In genomic region chr3:64460877-64461276, GRCh38 we compare ENCODE assay signal across 19 cellular contexts.
DNase-seq lines count a peak whose midpoint lies in the region; FAIRE-seq and TF ChIP-seq lines count a peak whose summit lies in the region.
"Had no signal": no experiment of that assay in that cellular context is flagged by ENCODE, and none has a peak within 500 bp of the region (broad histone marks: within the 10 kb centered on the region; RNA-seq: fewer than 3 reads in every experiment).

No MANE protein-coding gene starts in this region.

- POLR2A ChIA-PET in BJ (lab: Charles Lee) = no interaction called here

- H3K27me3 ChIP-seq in BJ (ENCODE audit: control insufficient read depth, insufficient read depth, low read length) = peaks cover 13% of the 10 kb centered on the region
- H3K27me3 ChIP-seq: esophagus muscularis mucosa, Peyer's patch had no signal

- peaks cover 0 to 3% of the 10 kb centered on the region in 2 donors for H3K4me1 ChIP-seq in kidney (ENCODE audit: control insufficient read depth in 1 of 2, insufficient read depth in 1 of 2, low read depth in 1 of 2, low read length in 2 of 2)
- H3K4me1 ChIP-seq: Peyer's patch, prostate gland had no signal

- intact Hi-C loops in kidney (cut with DNase I) = loop anchor here (10.0 kb wide), 1 partner anchor 416 kb away; no protein-coding TSS in a partner anchor

- H3K4me3 ChIP-seq in BJ (ENCODE audit: low read depth, low read length) (no peak overlapping the region), choroid plexus epithelial cell (ENCODE audit: low read depth, low read length) (no peak overlapping the region), kidney (ENCODE audit: low read length in 2 of 2) (no peak overlapping the region)
- H3K4me3 ChIP-seq: esophagus muscularis mucosa, HAP-1, Peyer's patch, prostate gland had no signal

- no peaks in the 10 kb centered on the region for H3K36me3 ChIP-seq in BJ (ENCODE audit: control insufficient read depth, insufficient read depth, low read length)
- H3K36me3 ChIP-seq in kidney (ENCODE audit: control insufficient read depth in 1 of 2, insufficient read depth in 2 of 2, low read length in 2 of 2) = no peaks in the 10 kb centered on the region
- H3K36me3 ChIP-seq: esophagus muscularis mucosa, HAP-1, Peyer's patch, prostate gland had no signal

- CTCF ChIA-PET in BJ (lab: Yijun Ruan, JAX) = interaction anchor here (0.6 kb wide), 1 partner anchor 732 kb away, joined by 3 read pairs; no protein-coding TSS in a partner anchor

- DNase-seq in BJ (ENCODE audit: low read depth) (peak; percentile 76), LHCN-M2 (ENCODE audit: low read depth) (peak; percentile 59), choroid plexus epithelial cell (ENCODE audit: low read depth) (peak; percentile 92), non-pigmented ciliary epithelial cell (ENCODE audit: low read depth) (peak; percentile 93), GM19240 (ENCODE audit: insufficient read length, low spot score) (no peak), AML-193 (lab: John Stamatoyannopoulos, UW) (no peak), cerebellum (ENCODE audit: low spot score) (no peak), kidney (no peak)
- DNase-seq: amygdala, DMS79, left colon, NCI-H2107, NCI-H748 treated with DMSO at 0.1 percent for 48 hours, Peyer's patch, SW 1271 had no signal

- no peak for TF ChIP-seq CTCF in BJ (IDR thresholded peaks at IDR 0.05; ENCODE audit: insufficient read depth, low read depth, low read length)
- no peak for TF ChIP-seq CTCF in choroid plexus epithelial cell (conservative IDR thresholded peaks at IDR 0.05; ENCODE audit: low read depth, low read length)
- no peak for TF ChIP-seq CTCF in kidney (IDR thresholded peaks at IDR 0.05; ENCODE audit: borderline replicate concordance, extremely low read depth, insufficient read depth)

- FAIRE-seq in kidney (lab: Jason Lieb, UNC) = no peak

- H3K9me3 ChIP-seq in kidney (ENCODE audit: control insufficient read depth in 1 of 2, low read length in 2 of 2) = no peaks in the 10 kb centered on the region
- H3K9me3 ChIP-seq: esophagus muscularis mucosa, HAP-1, Peyer's patch, prostate gland had no signal

- H3K27ac ChIP-seq in kidney (ENCODE audit: low read depth in 2 of 2, low read length in 2 of 2) = no peak overlapping the region
- H3K27ac ChIP-seq: C4-2B, esophagus muscularis mucosa, Peyer's patch, prostate gland had no signal

- H3K9ac ChIP-seq in kidney (ENCODE audit: low read length in 2 of 2) = no peak overlapping the region

Comparison
In these comparisons a context has a peak if more than half of its experiments do, and no peak if none do; other contexts are left out.
1. DNase-seq: peak in BJ (single experiment), LHCN-M2 (single experiment), choroid plexus epithelial cell (single experiment) and non-pigmented ciliary epithelial cell (single experiment); none in GM19240 (single experiment), AML-193 (0 of 2), cerebellum (single experiment) and kidney (single experiment).